Comparison of ENCODE assay signal across 7 cellular contexts in the genomic region with DNA sequence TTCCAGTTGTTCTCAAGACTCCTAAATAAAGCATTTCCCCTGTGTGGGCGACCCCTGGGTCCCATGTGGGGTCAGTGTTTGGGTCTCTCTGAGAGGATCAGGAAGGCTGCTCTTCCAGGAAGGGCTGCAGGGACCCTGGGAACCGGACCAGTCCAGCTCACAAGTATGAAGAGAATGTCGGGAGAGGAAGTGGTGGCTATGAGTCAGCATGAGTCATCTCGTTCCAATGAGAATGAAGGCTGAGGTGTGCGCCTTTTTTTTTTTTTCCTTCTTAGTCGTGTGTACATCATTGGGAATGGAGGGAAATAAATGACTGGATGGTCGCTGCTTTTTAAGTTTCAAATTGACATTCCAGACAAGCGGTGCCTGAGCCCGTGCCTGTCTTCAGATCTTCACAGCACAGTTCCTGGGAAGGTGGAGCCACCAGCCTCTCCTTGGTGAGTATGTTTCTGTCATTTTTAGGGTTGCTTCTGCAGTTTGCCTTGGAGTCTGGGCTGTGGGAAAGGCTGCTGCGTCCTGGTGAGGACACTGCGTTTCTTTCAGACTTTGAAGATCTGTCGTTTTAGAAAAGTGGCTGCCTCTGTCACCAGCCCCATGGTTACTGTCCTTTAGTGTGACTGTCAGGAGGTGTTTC.
DNase-seq lines count a peak whose midpoint lies in the region; ATAC-seq and TF ChIP-seq lines count a peak whose summit lies in the region.
"Not testable (repeated sequence)": the region's sequence is repeated elsewhere in the genome, so short reads cannot be mapped to it uniquely, and the experiment has no call there.

No MANE protein-coding gene starts in this region.

- not testable (repeated sequence) for H3K36me3 Mint-ChIP-seq in T-helper 1 cell treated with Interleukin-12 subunit alpha and Interleukin-12 subunit beta and Interleukin-4 antibody, amounts not matched to agents 30 μg/mL and 1 μg/mL, for 36 hours (ENCODE audit: low read depth); MCF 10A (ENCODE audit: insufficient read depth, unreplicated experiment); osteocyte (ENCODE audit: unreplicated experiment)

- H3K36me3 ChIP-seq in H7 (replicated peaks; ENCODE audit: control insufficient read depth, insufficient read depth, low read length), result not testable (repeated sequence)

- H3K27ac Mint-ChIP-seq in T-helper 1 cell treated with Interleukin-12 subunit alpha and Interleukin-12 subunit beta and Interleukin-4 antibody, amounts not matched to agents 30 μg/mL and 1 μg/mL, for 36 hours, result peak overlapping the region; percentile 67
- H3K27ac Mint-ChIP-seq in MCF 10A (ENCODE audit: low read depth, unreplicated experiment), result not testable (repeated sequence)
- peak overlapping the region; percentile 34 for H3K27ac Mint-ChIP-seq in osteocyte (ENCODE audit: unreplicated experiment)

- CTCF ChIA-PET in MCF 10A (lab: Yijun Ruan, JAX), result not testable (repeated sequence)

- ATAC-seq in GM18520 (IDR thresholded peaks at IDR 0.05; ENCODE audit: unreplicated experiment) (peak; percentile 37), HG03432 (IDR thresholded peaks at IDR 0.05; ENCODE audit: unreplicated experiment) (peak; percentile 66), left ventricle myocardium superior (peak; percentile 86)

- peaks cover 21% of the 10 kb centered on the region for H3K4me1 Mint-ChIP-seq in T-helper 1 cell treated with Interleukin-12 subunit alpha and Interleukin-12 subunit beta and Interleukin-4 antibody, amounts not matched to agents 30 μg/mL and 1 μg/mL, for 36 hours (ENCODE audit: low read depth)
- H3K4me1 Mint-ChIP-seq in MCF 10A (ENCODE audit: insufficient read depth, unreplicated experiment) (peaks cover 10% of the 10 kb centered on the region), osteocyte (ENCODE audit: unreplicated experiment) (peaks cover 27% of the 10 kb centered on the region)

- POLR2A ChIA-PET in MCF 10A (lab: Yijun Ruan, JAX), result not testable (repeated sequence)

- not testable (repeated sequence) for H3K27me3 Mint-ChIP-seq in T-helper 1 cell treated with Interleukin-12 subunit alpha and Interleukin-12 subunit beta and Interleukin-4 antibody, amounts not matched to agents 30 μg/mL and 1 μg/mL, for 36 hours (ENCODE audit: low read depth); MCF 10A (ENCODE audit: insufficient read depth, unreplicated experiment); osteocyte (ENCODE audit: unreplicated experiment)

- BruUV-seq in MCF 10A (replicated peaks; lab: Mats Ljungman, UMichigan), result not testable (repeated sequence)

- intact Hi-C loops in MCF 10A (cut with micrococcal nuclease); left ventricle myocardium superior (cut with micrococcal nuclease): not testable (repeated sequence)

- peak overlapping the region; percentile 22 for H3K4me3 ChIP-seq in H7 (ENCODE audit: insufficient read depth, low read depth, low read length)

- H3K4me3 Mint-ChIP-seq in T-helper 1 cell treated with Interleukin-12 subunit alpha and Interleukin-12 subunit beta and Interleukin-4 antibody, amounts not matched to agents 30 μg/mL and 1 μg/mL, for 36 hours, result peak overlapping the region; percentile 72
- H3K4me3 Mint-ChIP-seq in MCF 10A (ENCODE audit: unreplicated experiment), result peak overlapping the region; percentile 66
- peak overlapping the region; percentile 64 for H3K4me3 Mint-ChIP-seq in osteocyte (ENCODE audit: unreplicated experiment)

- H3K27me3 ChIP-seq in H7 (ENCODE audit: control insufficient read depth, insufficient read depth, low read length), result not testable (repeated sequence)

- not testable (repeated sequence) for TF ChIP-seq CTCF in MCF 10A (IDR thresholded peaks at IDR 0.05; ENCODE audit: unreplicated experiment); osteocyte (IDR thresholded peaks at IDR 0.05)

- not testable (repeated sequence) for H3K9me3 Mint-ChIP-seq in T-helper 1 cell treated with Interleukin-12 subunit alpha and Interleukin-12 subunit beta and Interleukin-4 antibody, amounts not matched to agents 30 μg/mL and 1 μg/mL, for 36 hours; MCF 10A (ENCODE audit: unreplicated experiment); osteocyte (ENCODE audit: unreplicated experiment)

- not testable (repeated sequence) for DNase-seq in H7; MCF 10A (ENCODE audit: unreplicated experiment); left ventricle myocardium superior; osteocyte (ENCODE audit: extremely low spot score, unreplicated experiment)
